10 cellular contexts compared by ENCODE assay signal in the genomic region with DNA sequence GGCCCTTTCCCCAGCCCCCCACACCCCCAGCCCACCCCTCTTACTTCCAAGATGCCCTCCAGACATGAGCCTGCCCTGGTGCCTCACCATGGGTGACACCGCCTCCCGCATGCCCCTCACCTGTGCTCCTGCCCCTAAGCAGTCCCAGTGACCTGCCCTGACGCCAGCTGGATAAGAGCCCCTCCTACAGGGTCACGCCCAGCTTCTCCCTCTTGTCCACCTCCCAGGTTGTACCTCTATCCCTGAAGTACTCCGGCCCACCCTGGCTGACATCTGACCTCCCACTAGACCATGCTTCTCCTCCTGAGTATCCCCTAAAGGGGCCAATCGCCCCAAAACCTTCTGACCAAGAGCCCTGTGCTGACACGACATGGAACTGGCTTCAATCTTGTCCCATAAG. TPM values are rescaled to one million over a fixed set of nuclear protein-coding genes. Genes with fewer than 3 reads are reported as not detected.
A peak's percentile ranks its signal among the peaks of the same experiment; 100 is the strongest.
DNase-seq lines count a peak whose midpoint lies in the region; ATAC-seq and TF ChIP-seq lines count a peak whose summit lies in the region.
"Had no signal": no experiment of that assay in that cellular context is flagged by ENCODE, and none has a peak within 500 bp of the region (broad histone marks: within the 10 kb centered on the region; RNA-seq: fewer than 3 reads in every experiment).

No MANE protein-coding gene starts in this region.

- H3K4me1 Mint-ChIP-seq in T-helper 1 cell treated with Interleukin-12 subunit alpha and Interleukin-12 subunit beta and Interleukin-4 antibody, amounts not matched to agents 30 μg/mL and 1 μg/mL, for 36 hours (ENCODE audit: low read depth): peaks cover 7% of the 10 kb centered on the region
- peaks cover 10 to 13% of the 10 kb centered on the region in 2 donors for H3K4me1 Mint-ChIP-seq in effector memory CD8-positive, alpha-beta T cell (ENCODE audit: low read depth in 2 of 2)

- H3K27me3 ChIP-seq in NT2/D1 (ENCODE audit: insufficient read depth, insufficient read length) (no peaks in the 10 kb centered on the region), osteoblast (ENCODE audit: insufficient read depth, low read length) (peaks cover 19% of the 10 kb centered on the region), adrenal gland (peaks cover 4% of the 10 kb centered on the region)

- H3K4me3 Mint-ChIP-seq in T-helper 1 cell treated with Interleukin-12 subunit alpha and Interleukin-12 subunit beta and Interleukin-4 antibody, amounts not matched to agents 30 μg/mL and 1 μg/mL, for 36 hours: peak overlapping the region; percentile 74
- H3K4me3 Mint-ChIP-seq in effector memory CD8-positive, alpha-beta T cell: peak overlapping the region; percentile 66 to 76

- no peak for TF ChIP-seq POLR2A in adrenal gland (IDR thresholded peaks at IDR 0.05)

- 50 to 59% (median 53%) methylated on average over 3 to 7 of the region's 7 CpGs for WGBS in adrenal gland, 4 donors

- no peaks in the 10 kb centered on the region for H3K9me3 ChIP-seq in NT2/D1 (ENCODE audit: insufficient read depth, low read length)
- no peaks in the 10 kb centered on the region for H3K9me3 ChIP-seq in osteoblast (ENCODE audit: low read depth, low read length)
- no peaks in the 10 kb centered on the region for H3K9me3 ChIP-seq in adrenal gland (replicated peaks in 1 of 3)
- H3K9me3 ChIP-seq: heart left ventricle, uterus had no signal

- peak overlapping the region; percentile 62 for H3K4me3 ChIP-seq in NT2/D1 (ENCODE audit: insufficient read length, low read depth)
- no peak overlapping the region for H3K4me3 ChIP-seq in osteoblast (ENCODE audit: insufficient read depth, low read length)
- peak overlapping the region in 1 of 4 donors; percentile 44 for H3K4me3 ChIP-seq in adrenal gland

- no peak for TF ChIP-seq CTCF in osteoblast (IDR thresholded peaks at IDR 0.05; ENCODE audit: extremely low read depth, low read depth, low read length)
- no peak for TF ChIP-seq CTCF in adrenal gland (IDR thresholded peaks at IDR 0.05)

- no peaks in the 10 kb centered on the region for H3K36me3 Mint-ChIP-seq in T-helper 1 cell treated with Interleukin-12 subunit alpha and Interleukin-12 subunit beta and Interleukin-4 antibody, amounts not matched to agents 30 μg/mL and 1 μg/mL, for 36 hours (ENCODE audit: low read depth)
- H3K36me3 Mint-ChIP-seq in effector memory CD8-positive, alpha-beta T cell (ENCODE audit: insufficient read depth): peaks cover 16% of the 10 kb centered on the region

- H3K4me2 ChIP-seq in osteoblast (ENCODE audit: insufficient read depth, low read length): no peak overlapping the region

- no peak for ATAC-seq in effector memory CD8-positive, alpha-beta T cell (replicated peaks)
- ATAC-seq in GM19467 (IDR thresholded peaks at IDR 0.05; ENCODE audit: unreplicated experiment): no peak

- H4K20me1 ChIP-seq in osteoblast (ENCODE audit: insufficient read depth, low read length): no peaks in the 10 kb centered on the region

- no peak overlapping the region for H3K27ac ChIP-seq in osteoblast (ENCODE audit: low read depth, low read length)
- peak overlapping the region in 1 of 5 donors; percentile 86 for H3K27ac ChIP-seq in adrenal gland
- H3K27ac ChIP-seq: uterus had no signal

- no peaks in the 10 kb centered on the region for H3K9me3 Mint-ChIP-seq in T-helper 1 cell treated with Interleukin-12 subunit alpha and Interleukin-12 subunit beta and Interleukin-4 antibody, amounts not matched to agents 30 μg/mL and 1 μg/mL, for 36 hours
- no peaks in the 10 kb centered on the region for H3K9me3 Mint-ChIP-seq in effector memory CD8-positive, alpha-beta T cell

- peak overlapping the region; percentile 54 for H3K9ac ChIP-seq in NT2/D1 (ENCODE audit: insufficient read length, low read depth)

- H3K27me3 Mint-ChIP-seq in T-helper 1 cell treated with Interleukin-12 subunit alpha and Interleukin-12 subunit beta and Interleukin-4 antibody, amounts not matched to agents 30 μg/mL and 1 μg/mL, for 36 hours (ENCODE audit: low read depth): peaks cover 27% of the 10 kb centered on the region
- H3K27me3 Mint-ChIP-seq in effector memory CD8-positive, alpha-beta T cell: peaks cover 31 to 42% of the 10 kb centered on the region in 2 donors

- no peak for DNase-seq in T-helper 1 cell
- DNase-seq in NT2/D1 (ENCODE audit: low read depth, low spot score): no peak
- no peak for DNase-seq in effector memory CD8-positive, alpha-beta T cell
- DNase-seq in osteoblast (ENCODE audit: insufficient read length, low spot score, missing footprints): peak; percentile 31
- DNase-seq in OCI-M1 (lab: John Stamatoyannopoulos, UW): no peak
- DNase-seq in adrenal gland: no peak

- H3K36me3 ChIP-seq in NT2/D1 (ENCODE audit: insufficient read depth, insufficient read length, low read length) (peaks cover 7% of the 10 kb centered on the region), osteoblast (ENCODE audit: insufficient read depth, low read length) (no peaks in the 10 kb centered on the region), adrenal gland (replicated peaks in 1 of 2) (no peaks in the 10 kb centered on the region)
- H3K36me3 ChIP-seq: heart left ventricle, uterus had no signal

- H2AFZ ChIP-seq in osteoblast (ENCODE audit: low read length): no peak overlapping the region

- no peak overlapping the region for H3K27ac Mint-ChIP-seq in T-helper 1 cell treated with Interleukin-12 subunit alpha and Interleukin-12 subunit beta and Interleukin-4 antibody, amounts not matched to agents 30 μg/mL and 1 μg/mL, for 36 hours
- peak overlapping the region in 1 of 2 donors; percentile 91 for H3K27ac Mint-ChIP-seq in effector memory CD8-positive, alpha-beta T cell

- intact Hi-C loops in adrenal gland (cut with DNase I): no loop called here

- no peaks in the 10 kb centered on the region for H3K79me2 ChIP-seq in osteoblast (ENCODE audit: insufficient read depth, low read length)

- H3K4me1 ChIP-seq in NT2/D1 (ENCODE audit: insufficient read depth, insufficient read length): peaks cover 7% of the 10 kb centered on the region
- H3K4me1 ChIP-seq in osteoblast (ENCODE audit: insufficient read depth, low read length): no peaks in the 10 kb centered on the region
- H3K4me1 ChIP-seq in adrenal gland (replicated peaks in 1 of 2): peaks cover 5 to 8% of the 10 kb centered on the region in 2 donors

RNA-seq across cellular contexts. Expression of gene COLGALT1, which starts 51.3 kb away (rescaled TPM):
- total RNA-seq in osteoblast (106 and 108 TPM in 2 replicates), adrenal gland (10 to 100 TPM; 38.3 to 79.1 (median 61.6) TPM)
- 10 to 100 TPM; 30.7 to 81.0 (median 39.8) TPM for polyA plus RNA-seq in adrenal gland
